In the genomic region with DNA sequence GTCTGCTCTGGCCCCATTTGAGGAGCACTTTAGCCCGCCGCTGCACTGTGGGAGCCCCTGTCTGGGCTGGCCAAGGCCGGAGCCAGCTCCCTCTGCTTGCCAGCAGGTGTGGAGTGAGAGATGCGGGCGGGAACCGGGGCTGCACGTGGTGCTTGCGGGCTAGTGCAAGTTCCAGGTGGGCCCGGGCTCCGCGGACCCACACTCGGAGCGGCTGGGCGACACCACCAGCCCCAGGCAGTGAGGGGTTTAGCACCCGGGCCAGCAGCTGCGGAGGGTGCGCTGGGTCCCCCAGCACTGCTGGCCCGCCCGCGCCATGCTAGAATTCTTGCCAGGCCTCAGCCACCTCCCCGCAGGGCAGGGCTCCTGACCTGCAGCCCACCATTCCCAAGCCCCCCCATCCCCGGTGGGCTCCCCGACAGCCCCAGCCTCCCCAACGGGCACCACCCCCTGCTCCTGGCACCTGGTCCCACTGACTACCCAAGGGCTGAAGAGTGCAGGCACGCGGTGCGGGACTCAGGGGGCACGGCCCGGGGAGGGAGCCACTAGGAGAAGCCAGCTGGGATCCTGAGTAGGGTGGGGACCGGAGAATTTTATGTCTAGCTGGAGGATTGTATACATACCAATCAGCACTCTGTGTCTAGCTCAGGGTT, we compare ENCODE assay signal across 27 cellular contexts.
"Had no signal": no experiment of that assay in that cellular context is flagged by ENCODE, and none has a peak within 500 bp of the region (broad histone marks: within the 10 kb centered on the region; RNA-seq: fewer than 3 reads in every experiment).

No MANE protein-coding gene starts in this region.

- ATAC-seq: effector memory CD8-positive, alpha-beta T cell; esophagus mucosa; foreskin keratinocyte; gastrocnemius medialis; gastroesophageal sphincter had no signal

- H3K27ac ChIP-seq: colonic mucosa, coronary artery, dorsolateral prefrontal cortex, epithelial cell of prostate, esophagus muscularis mucosa, esophagus squamous epithelium, foreskin keratinocyte, gastrocnemius medialis, gastroesophageal sphincter had no signal

- H3K27me3 Mint-ChIP-seq: dendritic cell treated with granulocyte-macrophage colony-stimulating factor and Interleukin-4, amounts not matched to agents 40 ng/mL and 50 ng/mL, for 4 days had no signal

- H3K4me3 ChIP-seq: colonic mucosa, coronary artery, dorsolateral prefrontal cortex, esophagus muscularis mucosa, esophagus squamous epithelium, gastrocnemius medialis, gastroesophageal sphincter had no signal

- FAIRE-seq: colon, endometrium, endothelial cell of umbilical vein, frontal cortex had no signal

- H3K9me3 ChIP-seq: colonic mucosa, esophagus muscularis mucosa, esophagus squamous epithelium, gastrocnemius medialis, gastroesophageal sphincter had no signal

- H3K4me1 Mint-ChIP-seq: endodermal cell had no signal

- H3K4me3 Mint-ChIP-seq: dendritic cell treated with granulocyte-macrophage colony-stimulating factor and Interleukin-4, amounts not matched to agents 40 ng/mL and 50 ng/mL, for 4 days; effector memory CD8-positive, alpha-beta T cell; endodermal cell had no signal

- H3K36me3 ChIP-seq: colonic mucosa, esophagus muscularis mucosa, esophagus squamous epithelium, gastrocnemius medialis, gastroesophageal sphincter had no signal

- H3K27me3 ChIP-seq: colonic mucosa, esophagus muscularis mucosa, esophagus squamous epithelium, foreskin keratinocyte, gastrocnemius medialis, gastroesophageal sphincter had no signal

- H3K4me1 ChIP-seq: colonic mucosa, esophagus muscularis mucosa, esophagus squamous epithelium, foreskin keratinocyte, gastrocnemius medialis, gastroesophageal sphincter had no signal

- H3K27ac Mint-ChIP-seq: dendritic cell treated with granulocyte-macrophage colony-stimulating factor and Interleukin-4, amounts not matched to agents 40 ng/mL and 50 ng/mL, for 4 days; effector memory CD8-positive, alpha-beta T cell; endodermal cell had no signal

- DNase-seq: colonic mucosa; cortex of kidney; dermis blood vessel endothelial cell; dorsolateral prefrontal cortex; effector CD4-positive, alpha-beta T cell; effector CD8-positive, alpha-beta T cell; effector memory CD4-positive, alpha-beta T cell; effector memory CD8-positive, alpha-beta T cell; endodermal cell; erythroblast; esophagus squamous epithelium; foreskin fibroblast; foreskin keratinocyte; foreskin melanocyte; gastrocnemius medialis; glutamatergic neuron; head of caudate nucleus had no signal
